ENCODE assay signal across 9 cellular contexts in the genomic region with DNA sequence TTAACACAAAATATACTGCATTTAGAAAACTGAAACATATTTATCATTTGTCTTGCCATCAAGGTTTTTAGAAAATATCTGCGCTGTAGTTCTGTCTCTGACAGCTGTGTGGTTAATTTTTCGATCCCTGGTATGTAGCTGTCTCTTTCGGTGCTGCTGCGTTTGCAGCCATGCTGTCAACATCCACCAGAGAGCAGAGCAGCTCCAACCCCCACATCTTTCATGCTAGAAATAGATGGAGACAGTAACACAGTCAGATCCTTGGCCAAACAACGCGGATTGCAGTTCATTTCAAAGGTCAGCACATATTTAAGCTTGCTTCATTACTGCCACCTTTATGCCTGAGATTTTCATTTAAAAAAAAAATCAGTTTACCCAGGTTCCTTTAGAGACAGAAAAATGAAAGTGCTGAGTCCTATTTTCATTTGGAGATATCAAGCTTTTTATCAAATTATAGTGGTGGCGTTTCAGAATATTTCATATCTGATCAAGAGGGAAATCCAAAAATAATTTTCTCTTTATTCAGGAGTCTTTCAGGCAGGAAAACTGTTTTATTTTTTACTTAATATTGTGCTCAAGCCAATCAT.
A peak's percentile ranks its signal among the peaks of the same experiment; 100 is the strongest.
DNase-seq lines count a peak whose midpoint lies in the region; ATAC-seq and TF ChIP-seq lines count a peak whose summit lies in the region.
"Had no signal": no experiment of that assay in that cellular context is flagged by ENCODE, and none has a peak within 500 bp of the region (broad histone marks: within the 10 kb centered on the region; RNA-seq: fewer than 3 reads in every experiment).

No MANE protein-coding gene starts in this region.

- ATAC-seq in HG03565 (IDR thresholded peaks at IDR 0.05; ENCODE audit: unreplicated experiment) (peak; percentile 59), Panc1 (peak; percentile 91), GM19023 (IDR thresholded peaks at IDR 0.05; ENCODE audit: unreplicated experiment) (no peak), HG03139 (IDR thresholded peaks at IDR 0.05; ENCODE audit: unreplicated experiment) (no peak), GM18520 (IDR thresholded peaks at IDR 0.05; ENCODE audit: unreplicated experiment) (no peak)

- intact Hi-C loops in Panc1 (cut with micrococcal nuclease; ENCODE audit: unreplicated experiment), result loop anchor here (5.0 kb wide), 1 partner anchor 1402 kb away; no protein-coding TSS in a partner anchor

- no peak overlapping the region for H3K4me3 ChIP-seq in Panc1 (ENCODE audit: low read depth in 2 of 2, low read length in 2 of 2)

- no peaks in the 10 kb centered on the region for H3K36me3 ChIP-seq in Panc1 (ENCODE audit: control insufficient read depth, insufficient read depth, low read length)

- in situ Hi-C loops in Panc1 (cut with HindIII; ENCODE audit: low pct_unique_long_range_greater_than_20kb, low sequenced_read_pairs), result no loop called here

- BruUV-seq in Panc1 (replicated peaks; lab: Mats Ljungman, UMichigan), result no TSS peak

- POLR2A ChIA-PET in Panc1 (lab: Charles Lee), result no interaction called here

- CTCF ChIA-PET in Panc1 (lab: Charles Lee), result interaction anchor here (0.5 to 0.6 kb wide), 2 partner anchors 648 to 1677 kb away, joined by 3 read pairs; no protein-coding TSS in a partner anchor

- TF ChIP-seq CTCF in GM10266 (IDR thresholded peaks at IDR 0.05; ENCODE audit: control insufficient read depth, insufficient read depth, low read depth, missing control alignments) (peak; percentile 36), Panc1 (IDR thresholded peaks at IDR 0.05) (peak; percentile 79)

- no peak for DNase-seq in GM10266 (ENCODE audit: extremely low spot score)
- DNase-seq in Panc1 (ENCODE audit: low read depth, low spot score), result peak; percentile 12
- DNase-seq in glomerular visceral epithelial cell (ENCODE audit: extremely low spot score), result peak; percentile 39
- DNase-seq: activated B cell treated with CpG ODN at 0.5 μM for 24 hours had no signal

- no peaks in the 10 kb centered on the region for H3K4me1 ChIP-seq in Panc1 (ENCODE audit: control insufficient read depth, insufficient read depth, low read length)

- no peaks in the 10 kb centered on the region for H3K9me3 ChIP-seq in Panc1 (ENCODE audit: control insufficient read depth, insufficient read depth, low read depth, low read length)

- H3K27ac ChIP-seq in Panc1 (ENCODE audit: low read length) (no peak overlapping the region), temporal lobe (ENCODE audit: low read depth, low read length) (peak overlapping the region; percentile 25)

- H3K27me3 ChIP-seq in Panc1 (ENCODE audit: control insufficient read depth, insufficient read depth, low read length), result no peaks in the 10 kb centered on the region

Comparison
In these comparisons a context has a peak if more than half of its experiments do, and no peak if none do; other contexts are left out.
1. ATAC-seq: peak in HG03565 (single experiment) and Panc1 (single experiment); none in GM19023 (single experiment), HG03139 (single experiment) and GM18520 (single experiment).